18 cellular contexts compared by ENCODE assay signal in the genomic region with DNA sequence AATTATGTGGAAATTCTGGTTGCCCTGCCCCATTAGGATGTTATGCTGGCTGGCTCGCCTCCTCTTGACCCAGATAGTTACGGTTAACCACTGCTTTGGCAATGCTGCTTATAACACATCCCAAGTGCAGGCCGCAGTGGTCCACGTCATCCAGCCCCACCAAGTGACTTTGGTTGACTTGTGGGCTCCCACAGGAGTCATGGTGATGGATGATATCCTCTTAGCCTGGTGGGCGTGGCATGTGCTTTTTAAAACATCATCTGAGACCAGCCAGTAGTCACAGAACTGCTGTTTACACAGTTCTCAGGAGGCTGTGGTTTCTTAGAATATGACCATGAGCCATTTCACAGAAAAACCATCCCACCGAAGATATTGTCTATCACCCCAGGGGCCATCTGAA.
"Had no signal": no experiment of that assay in that cellular context is flagged by ENCODE, and none has a peak within 500 bp of the region (broad histone marks: within the 10 kb centered on the region; RNA-seq: fewer than 3 reads in every experiment).

No MANE protein-coding gene starts in this region.

- DNase-seq: activated CD4-positive, alpha-beta T cell treated with anti-CD3 and anti-CD28 coated beads for 36 hours; activated CD8-positive, alpha-beta memory T cell treated with anti-CD3 and anti-CD28 coated beads for 24 hours; activated naive CD4-positive, alpha-beta T cell treated with anti-CD3 and anti-CD28 coated beads for 36 hours; brain microvascular endothelial cell; cerebellar nuclear complex; foreskin fibroblast; immature natural killer cell; left cardiac atrium; natural killer cell; nucleus accumbens; right lobe of liver; stimulated activated CD4-positive, alpha-beta T cell treated with anti-CD3 and anti-CD28 coated beads, Interleukin-2, amount 100 ng/mL, for 24 hours; stimulated activated naive CD4-positive, alpha-beta T cell; upper lobe of right lung; WERI-Rb-1 had no signal

- ATAC-seq: activated CD4-positive, alpha-beta T cell treated with anti-CD3 and anti-CD28 coated beads for 36 hours; activated T-helper 17 cell treated with anti-CD3 and anti-CD28 coated beads, Interleukin-2, amount 50 U/mL, for 72 hours; left cardiac atrium; natural killer cell; right lobe of liver; upper lobe of right lung had no signal

- H3K36me3 ChIP-seq: brain microvascular endothelial cell, prostate gland, right lobe of liver, suprapubic skin, upper lobe of right lung had no signal

- H3K27me3 ChIP-seq: brain microvascular endothelial cell, right lobe of liver, upper lobe of right lung had no signal

- H3K9me3 ChIP-seq: prostate gland, right lobe of liver, suprapubic skin, upper lobe of right lung had no signal

- H3K27ac ChIP-seq: brain microvascular endothelial cell, prostate gland, right lobe of liver, suprapubic skin, upper lobe of right lung, WERI-Rb-1 had no signal

- H3K4me3 ChIP-seq: prostate gland, right lobe of liver, suprapubic skin, upper lobe of right lung had no signal

- H3K4me1 ChIP-seq: prostate gland, right lobe of liver, upper lobe of right lung had no signal
